ENCODE assay signal across 13 cellular contexts in the genomic region with DNA sequence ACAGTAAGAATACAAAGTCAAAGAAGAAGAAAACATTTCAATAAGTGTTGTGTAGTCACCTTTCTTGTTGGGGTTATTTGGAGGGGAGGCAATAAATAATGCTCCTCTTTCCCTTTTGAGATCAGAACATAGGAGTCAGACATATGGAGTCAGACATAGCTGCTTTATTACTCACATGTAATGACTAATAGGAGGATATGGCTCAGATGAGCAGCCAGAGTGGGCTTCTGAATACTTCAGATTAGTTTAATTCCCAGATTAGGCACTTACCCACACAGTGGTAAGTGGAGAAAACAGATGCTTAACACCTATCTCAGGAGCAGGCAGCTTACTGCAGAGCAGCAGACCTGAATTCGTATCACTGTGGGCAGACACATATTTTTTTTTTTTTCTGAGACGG. TPM values are rescaled to one million over a fixed set of nuclear protein-coding genes. Genes with fewer than 3 reads are reported as not detected.
DNase-seq lines count a peak whose midpoint lies in the region; ATAC-seq and TF ChIP-seq lines count a peak whose summit lies in the region.
"Had no signal": no experiment of that assay in that cellular context is flagged by ENCODE, and none has a peak within 500 bp of the region (broad histone marks: within the 10 kb centered on the region; RNA-seq: fewer than 3 reads in every experiment).

No MANE protein-coding gene starts in this region.

- no peaks in the 10 kb centered on the region for H4K20me1 ChIP-seq in Karpas-422 (ENCODE audit: insufficient read depth, low read depth, low read length)

- no peaks in the 10 kb centered on the region for H3K9me3 ChIP-seq in Karpas-422 (ENCODE audit: low read length)
- H3K9me3 ChIP-seq: adrenal gland had no signal

- H3K79me2 ChIP-seq in Karpas-422 (ENCODE audit: low read length), result no peaks in the 10 kb centered on the region

- H3K4me3 ChIP-seq in astrocyte of the cerebellum (ENCODE audit: low read depth, low read length) (no peak overlapping the region), Karpas-422 (ENCODE audit: low read length) (no peak overlapping the region)
- H3K4me3 ChIP-seq: adrenal gland, skin epidermis had no signal

- no peak overlapping the region for H3K27ac ChIP-seq in Karpas-422 (ENCODE audit: low read length)
- H3K27ac ChIP-seq: adrenal gland, skin epidermis had no signal

- no peak overlapping the region for H3K9ac ChIP-seq in Karpas-422 (ENCODE audit: low read length)

- H3K4me1 ChIP-seq in Karpas-422 (ENCODE audit: low read length), result no peaks in the 10 kb centered on the region
- H3K4me1 ChIP-seq: adrenal gland had no signal

- in situ Hi-C loops in astrocyte of the cerebellum (cut with HindIII; ENCODE audit: low sequenced_read_pairs), result no loop called here

- peak; percentile 72 for DNase-seq in AG08395 (ENCODE audit: low spot score)
- DNase-seq in HS-27A (ENCODE audit: low read depth), result peak; percentile 41
- DNase-seq in astrocyte of the cerebellum (ENCODE audit: low read depth), result peak; percentile 41
- peak; percentile 47 for DNase-seq in islet precursor cell
- no peak for DNase-seq in NCI-H1694 treated with DMSO at 0.1 percent for 48 hours (lab: John Stamatoyannopoulos, UW)
- no peak for DNase-seq in Kasumi-1 (lab: John Stamatoyannopoulos, UW)
- DNase-seq in Karpas-422, result no peak
- DNase-seq: adrenal gland; erythroblast; naive thymus-derived CD8-positive, alpha-beta T cell; NCI-H2081 had no signal

- no peak overlapping the region for H2AFZ ChIP-seq in Karpas-422 (ENCODE audit: low read length)

- H3K9me2 ChIP-seq in Karpas-422 (replicated peaks; ENCODE audit: insufficient read depth, low read length), result no peaks in the 10 kb centered on the region

- TF ChIP-seq CTCF in astrocyte of the cerebellum (IDR thresholded peaks at IDR 0.05; ENCODE audit: low read depth, low read length, missing control alignments), result no peak

- H3K27me3 ChIP-seq in Karpas-422 (ENCODE audit: low read length), result no peaks in the 10 kb centered on the region
- H3K27me3 ChIP-seq: adrenal gland had no signal

- H3K4me2 ChIP-seq in Karpas-422 (ENCODE audit: low read depth, low read length, poor library complexity, severe bottlenecking), result no peak overlapping the region

- ATAC-seq in HG02938 (IDR thresholded peaks at IDR 0.05; ENCODE audit: unreplicated experiment), result no peak
- ATAC-seq: naive thymus-derived CD8-positive, alpha-beta T cell had no signal

- H3K36me3 ChIP-seq in Karpas-422 (ENCODE audit: insufficient read depth, low read length), result no peaks in the 10 kb centered on the region
- H3K36me3 ChIP-seq: adrenal gland had no signal

RNA-seq across cellular contexts. Expression of a gene that starts 31.7 kb away (rescaled TPM):
- total RNA-seq in Karpas-422 (2014; rRNA removed; shearing (Covaris generic); ENCODE audit: low replicate concordance), result not detected in 2 replicates
- total RNA-seq: adrenal gland; naive thymus-derived CD8-positive, alpha-beta T cell had no signal

RNA-seq across cellular contexts. Expression of a gene that starts 39.8 kb away (rescaled TPM):
- 10.2 and 10.5 TPM in 2 replicates for total RNA-seq in Karpas-422 (2014; rRNA removed; shearing (Covaris generic); ENCODE audit: low replicate concordance)

Comparison
In these comparisons a context has a peak if more than half of its experiments do, and no peak if none do; other contexts are left out.
1. DNase-seq: peak in AG08395 (single experiment), HS-27A (single experiment), astrocyte of the cerebellum (single experiment) and islet precursor cell (single experiment); none in NCI-H1694 treated with DMSO at 0.1 percent for 48 hours (single experiment), Kasumi-1 (0 of 2) and Karpas-422 (single experiment).